ENCODE assay signal across 8 cellular contexts in the genomic region with DNA sequence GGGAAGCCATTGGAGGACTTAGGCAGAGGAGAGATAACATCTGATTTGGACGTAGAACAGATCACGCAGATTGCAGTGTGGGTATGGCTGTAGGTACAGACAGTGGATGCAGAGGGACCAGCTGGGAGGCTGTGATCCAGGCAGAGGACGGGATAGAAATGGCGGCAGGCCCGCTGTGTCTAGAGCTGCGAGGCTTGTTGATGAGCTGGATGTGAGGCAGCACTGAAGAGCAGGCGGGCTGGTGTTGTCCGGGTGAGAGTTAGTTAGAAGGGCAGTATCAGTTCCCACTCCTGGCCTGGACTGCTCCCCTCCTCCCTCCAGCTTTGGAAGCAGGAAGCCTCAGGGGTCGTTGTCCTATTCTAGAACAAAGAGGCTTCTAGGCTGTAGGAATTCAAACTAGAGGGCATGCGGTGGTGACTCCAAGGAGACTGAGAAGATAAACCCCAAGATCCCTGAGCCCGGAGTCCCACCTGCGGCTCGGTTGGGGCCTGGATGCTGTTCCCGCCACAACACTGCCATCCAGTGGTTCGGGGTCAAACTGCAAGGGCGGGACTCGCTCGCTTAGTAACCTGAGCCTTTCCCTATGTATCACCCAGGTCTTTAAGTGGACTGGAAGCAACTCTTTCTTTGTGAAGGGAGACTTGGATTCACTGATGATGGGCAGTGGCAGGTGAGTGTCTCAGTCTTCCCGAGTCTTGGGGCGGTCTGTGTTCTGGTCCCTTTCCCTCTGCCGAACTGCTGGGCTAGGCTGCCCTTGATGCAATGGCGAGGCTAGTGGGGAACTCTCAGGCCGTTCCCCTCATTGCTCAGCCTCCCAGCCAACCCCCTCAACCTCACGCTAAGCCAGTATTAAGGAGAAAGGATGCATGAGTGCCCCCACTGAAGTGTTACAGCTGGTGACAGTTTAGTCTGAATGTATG. TPM values are rescaled to one million over a fixed set of nuclear protein-coding genes. Genes with fewer than 3 reads are reported as not detected.
DNase-seq lines count a peak whose midpoint lies in the region; ATAC-seq and TF ChIP-seq lines count a peak whose summit lies in the region.

No MANE protein-coding gene starts in this region.

- peak; percentile 20 for DNase-seq in DMS114 treated with DMSO at 0.1 percent for 48 hours (lab: John Stamatoyannopoulos, UW; ENCODE audit: unreplicated experiment)
- peak; percentile 54 for DNase-seq in NCI-H446 treated with DMSO at 0.1 percent for 48 hours (lab: John Stamatoyannopoulos, UW)
- DNase-seq in activated CD4-positive, alpha-beta T cell treated with anti-CD3 and anti-CD28 coated beads for 36 hours: peak; percentile 92
- DNase-seq in chondrocyte (ENCODE audit: low spot score): peak; percentile 94
- DNase-seq in stimulated activated CD4-positive, alpha-beta T cell treated with anti-CD3 and anti-CD28 coated beads, Interleukin-1b, Interleukin-23, amount 100 ng/mL, for 4 hours (ENCODE audit: low read depth in 2 of 2): peak; percentile 73 to 77

- ATAC-seq in HG02759 (IDR thresholded peaks at IDR 0.05; ENCODE audit: unreplicated experiment) (peak; percentile 71), HG03159 (IDR thresholded peaks at IDR 0.05; ENCODE audit: unreplicated experiment) (no peak)
- peak; percentile 97 for ATAC-seq in activated CD4-positive, alpha-beta T cell treated with anti-CD3 and anti-CD28 coated beads for 36 hours

- H3K4me3 Mint-ChIP-seq in activated CD4-positive, alpha-beta T cell treated with anti-CD3 and anti-CD28 coated beads for 36 hours: no peak overlapping the region
- peak overlapping the region; percentile 26 for H3K4me3 Mint-ChIP-seq in chondrocyte (ENCODE audit: unreplicated experiment)

- H3K27ac Mint-ChIP-seq in activated CD4-positive, alpha-beta T cell treated with anti-CD3 and anti-CD28 coated beads for 36 hours: peak overlapping the region; percentile 9
- no peak overlapping the region for H3K27ac Mint-ChIP-seq in chondrocyte (ENCODE audit: unreplicated experiment)

- peak; percentile 97 for TF ChIP-seq CTCF in chondrocyte (IDR thresholded peaks at IDR 0.05)

- CTCF ChIA-PET in activated CD4-positive, alpha-beta T cell treated with anti-CD3 and anti-CD28 coated beads for 36 hours (lab: Charles Lee): interaction anchor here (0.6 to 1.7 kb wide), 23 partner anchors 8 to 372 kb away, joined by 3 to 6 read pairs (median 4); a partner anchor contains a TSS

- intact Hi-C loops in activated CD4-positive, alpha-beta T cell treated with anti-CD3 and anti-CD28 coated beads for 36 hours (cut with DNase I, micrococcal nuclease): loop anchor here in 1 of 2 experiments (1.0 to 10.0 kb wide), 5 partner anchors 51 to 682 kb away; a partner anchor contains a TSS

- no peaks in the 10 kb centered on the region for H3K9me3 Mint-ChIP-seq in activated CD4-positive, alpha-beta T cell treated with anti-CD3 and anti-CD28 coated beads for 36 hours (ENCODE audit: low read depth)
- H3K9me3 Mint-ChIP-seq in chondrocyte (ENCODE audit: low read depth): no peaks in the 10 kb centered on the region

- no peaks in the 10 kb centered on the region for H3K27me3 Mint-ChIP-seq in activated CD4-positive, alpha-beta T cell treated with anti-CD3 and anti-CD28 coated beads for 36 hours
- H3K27me3 Mint-ChIP-seq in chondrocyte (ENCODE audit: low read depth): peaks cover 2% of the 10 kb centered on the region

- peaks cover 14% of the 10 kb centered on the region for H3K4me1 Mint-ChIP-seq in activated CD4-positive, alpha-beta T cell treated with anti-CD3 and anti-CD28 coated beads for 36 hours
- H3K4me1 Mint-ChIP-seq in chondrocyte (ENCODE audit: low read depth): peaks cover 8% of the 10 kb centered on the region

- POLR2A ChIA-PET in activated CD4-positive, alpha-beta T cell treated with anti-CD3 and anti-CD28 coated beads for 36 hours (lab: Charles Lee): no interaction called here

- H3K27ac ChIP-seq in layer of hippocampus (ENCODE audit: low read depth, low read length): peak overlapping the region; percentile 10

- H3K36me3 Mint-ChIP-seq in activated CD4-positive, alpha-beta T cell treated with anti-CD3 and anti-CD28 coated beads for 36 hours (ENCODE audit: low read depth): peaks cover 1% of the 10 kb centered on the region
- H3K36me3 Mint-ChIP-seq in chondrocyte (ENCODE audit: low read depth): peaks cover 1% of the 10 kb centered on the region

- no peaks in the 10 kb centered on the region for H3K27me3 ChIP-seq in layer of hippocampus (ENCODE audit: control insufficient read depth, insufficient read depth, low read length)

RNA-seq across cellular contexts. Expression of a gene that starts 11.2 kb away (rescaled TPM):
- total RNA-seq in activated CD4-positive, alpha-beta T cell treated with anti-CD3 and anti-CD28 coated beads for 36 hours: not detected
- total RNA-seq in chondrocyte: not detected in 3 replicates

Comparison
In these comparisons a context has a peak if more than half of its experiments do, and no peak if none do; other contexts are left out.
1. DNase-seq: peak in every context shown above with its lines; median percentile 94 in chondrocyte; 92 in activated CD4-positive, alpha-beta T cell treated with anti-CD3 and anti-CD28 coated beads for 36 hours; 75 in stimulated activated CD4-positive, alpha-beta T cell treated with anti-CD3 and anti-CD28 coated beads, Interleukin-1b, Interleukin-23, amount 100 ng/mL, for 4 hours; 54 in NCI-H446 treated with DMSO at 0.1 percent for 48 hours; 20 in DMS114 treated with DMSO at 0.1 percent for 48 hours.